ENCODE assay signal across 15 cellular contexts in genomic region chr3:126994661-126995161, GRCh38. TPM values are rescaled to one million over a fixed set of nuclear protein-coding genes. Genes with fewer than 3 reads are reported as not detected.
A peak's percentile ranks its signal among the peaks of the same experiment; 100 is the strongest.
DNase-seq lines count a peak whose midpoint lies in the region; ATAC-seq and TF ChIP-seq lines count a peak whose summit lies in the region.
"Had no signal": no experiment of that assay in that cellular context is flagged by ENCODE, and none has a peak within 500 bp of the region (broad histone marks: within the 10 kb centered on the region; RNA-seq: fewer than 3 reads in every experiment).

No MANE protein-coding gene starts in this region.

- peak; percentile 62 for DNase-seq in BE2C
- DNase-seq in SJCRH30: peak; percentile 30 to 35
- peak; percentile 54 to 67 for DNase-seq in heart right ventricle
- no peak for DNase-seq in gastrocnemius medialis
- DNase-seq in NCI-H2081 treated with DMSO at 0.1 percent for 48 hours (lab: John Stamatoyannopoulos, UW): no peak
- no peak for DNase-seq in amniotic stem cell (lab: John Stamatoyannopoulos, UW)
- no peak for DNase-seq in NCI-H526 treated with DMSO at 0.1 percent for 48 hours (lab: John Stamatoyannopoulos, UW)
- DNase-seq: activated CD8-positive, alpha-beta memory T cell treated with anti-CD3 and anti-CD28 coated beads, Interleukin-2, amount 10 ng/mL, durations not matched to agents 7 days and 5 days; brain microvascular endothelial cell; GOT3; immature natural killer cell; NCI-H1092; stimulated activated CD4-positive, alpha-beta T cell treated with anti-CD3 and anti-CD28 coated beads, Interleukin-4, amount 100 ng/mL, for 1 hour had no signal

- H3K27ac ChIP-seq in SJCRH30 (no peak overlapping the region), heart right ventricle (peak overlapping the region in 9 of 10 donors; percentile 30 to 79 (median 56)), gastrocnemius medialis (peak overlapping the region; percentile 21 to 68 (median 42))
- H3K27ac ChIP-seq: brain microvascular endothelial cell had no signal

- TF ChIP-seq CTCF in BE2C (IDR thresholded peaks at IDR 0.05; ENCODE audit: low read depth, low read length) (no peak), heart right ventricle (IDR thresholded peaks at IDR 0.05) (no peak), gastrocnemius medialis (IDR thresholded peaks at IDR 0.05 in 4 of 5, conservative IDR thresholded peaks at IDR 0.05 in 1 of 5) (no peak)

- no peak overlapping the region for H3K4me3 ChIP-seq in BE2C (ENCODE audit: low read depth, low read length)
- H3K4me3 ChIP-seq in SJCRH30: no peak overlapping the region
- no peak overlapping the region for H3K4me3 ChIP-seq in heart right ventricle
- H3K4me3 ChIP-seq in gastrocnemius medialis: no peak overlapping the region

- H3K36me3 ChIP-seq in BE2C: peaks cover 39% of the 10 kb centered on the region
- no peaks in the 10 kb centered on the region; the same call in 1 of the 2 replicates for H3K36me3 ChIP-seq in SJCRH30
- peaks cover 0 to 22% (median 0%) of the 10 kb centered on the region in 9 donors for H3K36me3 ChIP-seq in heart right ventricle
- no peaks in the 10 kb centered on the region for H3K36me3 ChIP-seq in gastrocnemius medialis

- WGBS in heart right ventricle, 2 donors: 21 to 37% methylated on average over 9 of the region's 9 CpGs

- no peaks in the 10 kb centered on the region for H3K27me3 ChIP-seq in BE2C
- H3K27me3 ChIP-seq in SJCRH30: no peaks in the 10 kb centered on the region
- H3K27me3 ChIP-seq in heart right ventricle: no peaks in the 10 kb centered on the region
- H3K27me3 ChIP-seq in gastrocnemius medialis: no peaks in the 10 kb centered on the region
- H3K27me3 ChIP-seq: brain microvascular endothelial cell had no signal

- peak; percentile 17 to 61 (median 44) for ATAC-seq in heart right ventricle
- ATAC-seq in gastrocnemius medialis: no peak
- ATAC-seq in GM19324 (IDR thresholded peaks at IDR 0.05; ENCODE audit: low FRiP score, unreplicated experiment): no peak
- ATAC-seq: activated CD8-positive, alpha-beta memory T cell treated with anti-CD3 and anti-CD28 coated beads, Interleukin-2, amount 10 ng/mL, durations not matched to agents 7 days and 5 days; WTC11 had no signal

- TF ChIP-seq POLR2A in gastrocnemius medialis (IDR thresholded peaks at IDR 0.05): no peak

- H3K9me3 ChIP-seq in BE2C (no peaks in the 10 kb centered on the region), SJCRH30 (replicated peaks) (no peaks in the 10 kb centered on the region), heart right ventricle (no peaks in the 10 kb centered on the region), gastrocnemius medialis (no peaks in the 10 kb centered on the region)

- intact Hi-C loops in heart right ventricle (cut with DNase I): loop anchor here in 5 of 10 donors (5.0 to 10.0 kb wide), 5 partner anchors 180 to 460 kb away; no protein-coding TSS in a partner anchor
- intact Hi-C loops in gastrocnemius medialis (cut with DNase I; ENCODE audit: low total_unique reads): no loop called here

- in situ Hi-C loops in gastrocnemius medialis (cut with MboI; ENCODE audit: low sequenced_read_pairs in 4 of 4): no loop called here

- H3K4me1 ChIP-seq in BE2C (peaks cover 25% of the 10 kb centered on the region), SJCRH30 (peaks cover 30% of the 10 kb centered on the region), heart right ventricle (peaks cover 30 to 93% (median 63%) of the 10 kb centered on the region in 9 donors), gastrocnemius medialis (peaks cover 31 to 42% of the 10 kb centered on the region in 2 donors)

RNA-seq across cellular contexts. Expression of gene PLXNA1, which starts 11.8 kb away (rescaled TPM):
- polyA plus RNA-seq in BE2C (2012; ENCODE audit: insufficient read depth, insufficient read length, low read depth): 261 TPM
- total RNA-seq in SJCRH30 (2014; rRNA removed; shearing (Covaris generic)): 47.2 and 51.6 TPM in 2 replicates
- total RNA-seq in heart right ventricle (10 to 100 TPM; 19.0 to 29.7 (median 25.1) TPM), gastrocnemius medialis (10 to 100 TPM; 12.7 to 27.9 (median 19.5) TPM)
- polyA plus RNA-seq in heart right ventricle: 10 to 100 TPM; 14.3 to 14.8 TPM

Comparison
In these comparisons a context has a peak if more than half of its experiments do, and no peak if none do; other contexts are left out.
1. DNase-seq: peak in BE2C (single experiment), SJCRH30 (2 of 2) and heart right ventricle (2 of 2); none in gastrocnemius medialis (0 of 2), NCI-H2081 treated with DMSO at 0.1 percent for 48 hours (single experiment), amniotic stem cell (single experiment) and NCI-H526 treated with DMSO at 0.1 percent for 48 hours (single experiment).
2. ATAC-seq: peak in heart right ventricle (8 of 8); none in gastrocnemius medialis (0 of 2) and GM19324 (single experiment).